In the genomic region with DNA sequence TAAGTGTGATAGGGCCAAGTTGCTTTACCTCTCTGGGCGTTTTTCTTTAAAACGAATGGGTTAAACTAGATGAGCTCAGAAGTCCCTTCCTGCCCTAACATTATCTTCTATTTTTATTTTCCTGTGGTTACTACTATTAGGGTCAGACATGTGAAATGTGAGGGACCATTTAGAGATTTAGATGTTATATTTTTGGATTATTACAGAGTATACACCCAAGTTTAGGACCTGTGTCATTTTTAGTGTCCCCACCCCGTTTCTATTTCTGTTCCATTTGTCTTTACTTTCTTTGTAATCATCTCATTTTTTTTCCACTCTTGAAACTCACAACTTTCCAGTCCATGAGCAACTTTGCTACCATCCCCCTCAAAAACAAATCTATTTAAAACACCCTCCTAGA, we compare ENCODE assay signal across 1 cellular context.
TF ChIP-seq lines count a peak whose summit lies in the region.

No MANE protein-coding gene starts in this region.

TF ChIP-seq in GM23338, 12 proteins besides CTCF, POLR2A, EP300 and RAD21:
- TF ChIP-seq CREB1 (CRISPR knock-in tag; IDR thresholded peaks at IDR 0.05; ENCODE audit: low read depth) (no peak), STAT1 (IDR thresholded peaks at IDR 0.05; ENCODE audit: unreplicated experiment) (no peak), JUNB (IDR thresholded peaks at IDR 0.05; ENCODE audit: unreplicated experiment) (no peak), NANOG (IDR thresholded peaks at IDR 0.05; ENCODE audit: borderline replicate concordance) (no peak), EZH2 (IDR thresholded peaks at IDR 0.05; ENCODE audit: low read depth, unreplicated experiment) (no peak), ZNF331 (CRISPR knock-in tag; IDR thresholded peaks at IDR 0.05; ENCODE audit: low read depth) (no peak), EZH2phosphoT487 (IDR thresholded peaks at IDR 0.05; ENCODE audit: unreplicated experiment) (no peak), ZNF114 (CRISPR knock-in tag; IDR thresholded peaks at IDR 0.05) (no peak), POLR2AphosphoS5 (IDR thresholded peaks at IDR 0.05; ENCODE audit: low read depth) (no peak)
- TF ChIP-seq, protein P1, sequence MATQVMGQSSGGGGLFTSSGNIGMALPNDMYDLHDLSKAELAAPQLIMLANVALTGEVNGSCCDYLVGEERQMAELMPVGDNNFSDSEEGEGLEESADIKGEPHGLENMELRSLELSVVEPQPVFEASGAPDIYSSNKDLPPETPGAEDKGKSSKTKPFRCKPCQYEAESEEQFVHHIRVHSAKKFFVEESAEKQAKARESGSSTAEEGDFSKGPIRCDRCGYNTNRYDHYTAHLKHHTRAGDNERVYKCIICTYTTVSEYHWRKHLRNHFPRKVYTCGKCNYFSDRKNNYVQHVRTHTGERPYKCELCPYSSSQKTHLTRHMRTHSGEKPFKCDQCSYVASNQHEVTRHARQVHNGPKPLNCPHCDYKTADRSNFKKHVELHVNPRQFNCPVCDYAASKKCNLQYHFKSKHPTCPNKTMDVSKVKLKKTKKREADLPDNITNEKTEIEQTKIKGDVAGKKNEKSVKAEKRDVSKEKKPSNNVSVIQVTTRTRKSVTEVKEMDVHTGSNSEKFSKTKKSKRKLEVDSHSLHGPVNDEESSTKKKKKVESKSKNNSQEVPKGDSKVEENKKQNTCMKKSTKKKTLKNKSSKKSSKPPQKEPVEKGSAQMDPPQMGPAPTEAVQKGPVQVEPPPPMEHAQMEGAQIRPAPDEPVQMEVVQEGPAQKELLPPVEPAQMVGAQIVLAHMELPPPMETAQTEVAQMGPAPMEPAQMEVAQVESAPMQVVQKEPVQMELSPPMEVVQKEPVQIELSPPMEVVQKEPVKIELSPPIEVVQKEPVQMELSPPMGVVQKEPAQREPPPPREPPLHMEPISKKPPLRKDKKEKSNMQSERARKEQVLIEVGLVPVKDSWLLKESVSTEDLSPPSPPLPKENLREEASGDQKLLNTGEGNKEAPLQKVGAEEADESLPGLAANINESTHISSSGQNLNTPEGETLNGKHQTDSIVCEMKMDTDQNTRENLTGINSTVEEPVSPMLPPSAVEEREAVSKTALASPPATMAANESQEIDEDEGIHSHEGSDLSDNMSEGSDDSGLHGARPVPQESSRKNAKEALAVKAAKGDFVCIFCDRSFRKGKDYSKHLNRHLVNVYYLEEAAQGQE (IDR thresholded peaks at IDR 0.05; ENCODE audit: unreplicated experiment) = no peak
- TF ChIP-seq, protein P2, sequence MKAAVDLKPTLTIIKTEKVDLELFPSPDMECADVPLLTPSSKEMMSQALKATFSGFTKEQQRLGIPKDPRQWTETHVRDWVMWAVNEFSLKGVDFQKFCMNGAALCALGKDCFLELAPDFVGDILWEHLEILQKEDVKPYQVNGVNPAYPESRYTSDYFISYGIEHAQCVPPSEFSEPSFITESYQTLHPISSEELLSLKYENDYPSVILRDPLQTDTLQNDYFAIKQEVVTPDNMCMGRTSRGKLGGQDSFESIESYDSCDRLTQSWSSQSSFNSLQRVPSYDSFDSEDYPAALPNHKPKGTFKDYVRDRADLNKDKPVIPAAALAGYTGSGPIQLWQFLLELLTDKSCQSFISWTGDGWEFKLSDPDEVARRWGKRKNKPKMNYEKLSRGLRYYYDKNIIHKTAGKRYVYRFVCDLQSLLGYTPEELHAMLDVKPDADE (IDR thresholded peaks at IDR 0.05) = no peak
- TF ChIP-seq, protein P3, sequence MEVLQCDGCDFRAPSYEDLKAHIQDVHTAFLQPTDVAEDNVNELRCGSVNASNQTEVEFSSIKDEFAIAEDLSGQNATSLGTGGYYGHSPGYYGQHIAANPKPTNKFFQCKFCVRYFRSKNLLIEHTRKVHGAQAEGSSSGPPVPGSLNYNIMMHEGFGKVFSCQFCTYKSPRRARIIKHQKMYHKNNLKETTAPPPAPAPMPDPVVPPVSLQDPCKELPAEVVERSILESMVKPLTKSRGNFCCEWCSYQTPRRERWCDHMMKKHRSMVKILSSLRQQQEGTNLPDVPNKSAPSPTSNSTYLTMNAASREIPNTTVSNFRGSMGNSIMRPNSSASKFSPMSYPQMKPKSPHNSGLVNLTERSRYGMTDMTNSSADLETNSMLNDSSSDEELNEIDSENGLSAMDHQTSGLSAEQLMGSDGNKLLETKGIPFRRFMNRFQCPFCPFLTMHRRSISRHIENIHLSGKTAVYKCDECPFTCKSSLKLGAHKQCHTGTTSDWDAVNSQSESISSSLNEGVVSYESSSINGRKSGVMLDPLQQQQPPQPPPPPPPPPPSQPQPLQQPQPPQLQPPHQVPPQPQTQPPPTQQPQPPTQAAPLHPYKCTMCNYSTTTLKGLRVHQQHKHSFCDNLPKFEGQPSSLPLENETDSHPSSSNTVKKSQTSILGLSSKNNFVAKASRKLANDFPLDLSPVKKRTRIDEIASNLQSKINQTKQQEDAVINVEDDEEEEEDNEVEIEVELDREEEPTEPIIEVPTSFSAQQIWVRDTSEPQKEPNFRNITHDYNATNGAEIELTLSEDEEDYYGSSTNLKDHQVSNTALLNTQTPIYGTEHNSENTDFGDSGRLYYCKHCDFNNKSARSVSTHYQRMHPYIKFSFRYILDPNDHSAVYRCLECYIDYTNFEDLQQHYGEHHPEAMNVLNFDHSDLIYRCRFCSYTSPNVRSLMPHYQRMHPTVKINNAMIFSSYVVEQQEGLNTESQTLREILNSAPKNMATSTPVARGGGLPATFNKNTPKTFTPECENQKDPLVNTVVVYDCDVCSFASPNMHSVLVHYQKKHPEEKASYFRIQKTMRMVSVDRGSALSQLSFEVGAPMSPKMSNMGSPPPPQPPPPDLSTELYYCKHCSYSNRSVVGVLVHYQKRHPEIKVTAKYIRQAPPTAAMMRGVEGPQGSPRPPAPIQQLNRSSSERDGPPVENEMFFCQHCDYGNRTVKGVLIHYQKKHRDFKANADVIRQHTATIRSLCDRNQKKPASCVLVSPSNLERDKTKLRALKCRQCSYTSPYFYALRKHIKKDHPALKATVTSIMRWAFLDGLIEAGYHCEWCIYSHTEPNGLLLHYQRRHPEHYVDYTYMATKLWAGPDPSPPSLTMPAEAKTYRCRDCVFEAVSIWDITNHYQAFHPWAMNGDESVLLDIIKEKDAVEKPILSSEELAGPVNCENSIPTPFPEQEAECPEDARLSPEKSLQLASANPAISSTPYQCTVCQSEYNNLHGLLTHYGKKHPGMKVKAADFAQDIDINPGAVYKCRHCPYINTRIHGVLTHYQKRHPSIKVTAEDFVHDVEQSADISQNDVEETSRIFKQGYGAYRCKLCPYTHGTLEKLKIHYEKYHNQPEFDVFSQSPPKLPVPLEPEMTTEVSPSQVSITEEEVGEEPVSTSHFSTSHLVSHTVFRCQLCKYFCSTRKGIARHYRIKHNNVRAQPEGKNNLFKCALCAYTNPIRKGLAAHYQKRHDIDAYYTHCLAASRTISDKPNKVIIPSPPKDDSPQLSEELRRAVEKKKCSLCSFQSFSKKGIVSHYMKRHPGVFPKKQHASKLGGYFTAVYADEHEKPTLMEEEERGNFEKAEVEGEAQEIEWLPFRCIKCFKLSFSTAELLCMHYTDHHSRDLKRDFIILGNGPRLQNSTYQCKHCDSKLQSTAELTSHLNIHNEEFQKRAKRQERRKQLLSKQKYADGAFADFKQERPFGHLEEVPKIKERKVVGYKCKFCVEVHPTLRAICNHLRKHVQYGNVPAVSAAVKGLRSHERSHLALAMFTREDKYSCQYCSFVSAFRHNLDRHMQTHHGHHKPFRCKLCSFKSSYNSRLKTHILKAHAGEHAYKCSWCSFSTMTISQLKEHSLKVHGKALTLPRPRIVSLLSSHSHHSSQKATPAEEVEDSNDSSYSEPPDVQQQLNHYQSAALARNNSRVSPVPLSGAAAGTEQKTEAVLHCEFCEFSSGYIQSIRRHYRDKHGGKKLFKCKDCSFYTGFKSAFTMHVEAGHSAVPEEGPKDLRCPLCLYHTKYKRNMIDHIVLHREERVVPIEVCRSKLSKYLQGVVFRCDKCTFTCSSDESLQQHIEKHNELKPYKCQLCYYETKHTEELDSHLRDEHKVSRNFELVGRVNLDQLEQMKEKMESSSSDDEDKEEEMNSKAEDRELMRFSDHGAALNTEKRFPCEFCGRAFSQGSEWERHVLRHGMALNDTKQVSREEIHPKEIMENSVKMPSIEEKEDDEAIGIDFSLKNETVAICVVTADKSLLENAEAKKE (CRISPR knock-in tag; IDR thresholded peaks at IDR 0.05) = no peak
